In the genomic region with DNA sequence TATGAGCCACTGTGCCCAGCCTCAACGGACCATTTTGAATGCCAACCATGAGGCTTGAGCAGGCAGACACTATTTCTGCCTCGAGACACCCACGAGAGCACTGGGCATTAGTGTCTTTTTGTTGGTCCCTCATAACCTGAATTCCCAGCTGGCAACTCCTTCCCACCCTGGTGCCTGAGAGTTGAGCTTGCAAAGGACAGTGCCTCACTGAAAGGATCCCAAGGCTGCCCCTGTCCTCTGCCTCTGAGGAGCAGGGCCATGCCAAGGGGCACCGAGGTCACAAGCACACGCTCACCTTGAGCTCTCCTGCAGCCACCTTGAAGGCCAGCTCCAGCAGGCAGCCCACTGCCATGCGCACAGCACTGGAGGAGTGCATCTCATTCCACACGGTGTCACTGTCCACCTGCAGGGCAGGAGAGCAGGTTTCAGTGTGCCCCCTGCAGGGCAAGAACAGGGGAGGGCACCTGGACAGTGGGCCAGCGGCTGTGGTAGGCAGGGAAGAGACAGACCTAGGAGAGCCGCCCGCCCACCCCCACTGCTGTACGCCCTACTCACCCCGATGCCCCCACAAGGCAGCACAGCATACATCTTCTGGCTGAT, we compare ENCODE assay signal across 1 cellular context.
TF ChIP-seq lines count a peak whose summit lies in the region.

No MANE protein-coding gene starts in this region.

TF ChIP-seq in HepG2, 621 proteins besides CTCF, POLR2A, EP300 and RAD21 (continued from another document and continues in another):
- TF ChIP-seq DZIP1 (CRISPR knock-in tag; IDR thresholded peaks at IDR 0.05) (no peak), BORCS8-MEF2B (CRISPR knock-in tag; IDR thresholded peaks at IDR 0.05) (no peak), KDM4B (CRISPR knock-in tag; IDR thresholded peaks at IDR 0.05) (0 out of 2 replicates have a peak, but pooled peaks have one; percentile 66), ZNF136 (CRISPR knock-in tag; IDR thresholded peaks at IDR 0.05; ENCODE audit: low read depth) (no peak), RFXAP (CRISPR knock-in tag; IDR thresholded peaks at IDR 0.05; ENCODE audit: borderline replicate concordance) (no peak), ZNF605 (CRISPR knock-in tag; IDR thresholded peaks at IDR 0.05) (no peak), NFIC (IDR thresholded peaks at IDR 0.05; ENCODE audit: low read length) (no peak), ZNF432 (CRISPR knock-in tag; IDR thresholded peaks at IDR 0.05; ENCODE audit: borderline replicate concordance) (no peak), KDM5B (CRISPR knock-in tag; IDR thresholded peaks at IDR 0.05; ENCODE audit: borderline replicate concordance) (no peak), ZNF780A (CRISPR knock-in tag; IDR thresholded peaks at IDR 0.05) (no peak), ZC3H13 (CRISPR knock-in tag; IDR thresholded peaks at IDR 0.05) (no peak), HMG20B (CRISPR knock-in tag; conservative IDR thresholded peaks at IDR 0.05) (no peak), ZNF543 (CRISPR knock-in tag; IDR thresholded peaks at IDR 0.05) (peak; percentile 29; the same call in 1 of the 2 replicates), ZNF883 (CRISPR knock-in tag; IDR thresholded peaks at IDR 0.05; ENCODE audit: not compliant biosample characterization) (no peak), ADNP (CRISPR knock-in tag; IDR thresholded peaks at IDR 0.05) (no peak), ZMYM2 (CRISPR knock-in tag; IDR thresholded peaks at IDR 0.05) (no peak), KAT7 (CRISPR knock-in tag; IDR thresholded peaks at IDR 0.05; ENCODE audit: borderline replicate concordance) (no peak), NR2C2 (CRISPR knock-in tag; IDR thresholded peaks at IDR 0.05; ENCODE audit: borderline replicate concordance) (no peak), DNMT1 (CRISPR knock-in tag; IDR thresholded peaks at IDR 0.05) (no peak), SNAPC4 (CRISPR knock-in tag; IDR thresholded peaks at IDR 0.05) (no peak), RAD51 (IDR thresholded peaks at IDR 0.05; ENCODE audit: borderline replicate concordance) (no peak), ZNF615 (CRISPR knock-in tag; IDR thresholded peaks at IDR 0.05; ENCODE audit: borderline replicate concordance) (no peak), MBNL3 (CRISPR knock-in tag; conservative IDR thresholded peaks at IDR 0.05) (no peak), MXD1 (CRISPR knock-in tag; IDR thresholded peaks at IDR 0.05) (no peak), SKIL (CRISPR knock-in tag; IDR thresholded peaks at IDR 0.05; ENCODE audit: borderline replicate concordance) (peak; percentile 49; the same call in 1 of the 2 replicates), ZNF577 (CRISPR knock-in tag; IDR thresholded peaks at IDR 0.05; ENCODE audit: borderline replicate concordance, low read depth) (no peak), ZNF33B (CRISPR knock-in tag; IDR thresholded peaks at IDR 0.05) (no peak), NFE2 (CRISPR knock-in tag; IDR thresholded peaks at IDR 0.05) (no peak), ZNF367 (CRISPR knock-in tag; IDR thresholded peaks at IDR 0.05; ENCODE audit: borderline replicate concordance) (no peak), NFIB (CRISPR knock-in tag; IDR thresholded peaks at IDR 0.05; ENCODE audit: borderline replicate concordance) (no peak)
- TF ChIP-seq, protein P1, sequence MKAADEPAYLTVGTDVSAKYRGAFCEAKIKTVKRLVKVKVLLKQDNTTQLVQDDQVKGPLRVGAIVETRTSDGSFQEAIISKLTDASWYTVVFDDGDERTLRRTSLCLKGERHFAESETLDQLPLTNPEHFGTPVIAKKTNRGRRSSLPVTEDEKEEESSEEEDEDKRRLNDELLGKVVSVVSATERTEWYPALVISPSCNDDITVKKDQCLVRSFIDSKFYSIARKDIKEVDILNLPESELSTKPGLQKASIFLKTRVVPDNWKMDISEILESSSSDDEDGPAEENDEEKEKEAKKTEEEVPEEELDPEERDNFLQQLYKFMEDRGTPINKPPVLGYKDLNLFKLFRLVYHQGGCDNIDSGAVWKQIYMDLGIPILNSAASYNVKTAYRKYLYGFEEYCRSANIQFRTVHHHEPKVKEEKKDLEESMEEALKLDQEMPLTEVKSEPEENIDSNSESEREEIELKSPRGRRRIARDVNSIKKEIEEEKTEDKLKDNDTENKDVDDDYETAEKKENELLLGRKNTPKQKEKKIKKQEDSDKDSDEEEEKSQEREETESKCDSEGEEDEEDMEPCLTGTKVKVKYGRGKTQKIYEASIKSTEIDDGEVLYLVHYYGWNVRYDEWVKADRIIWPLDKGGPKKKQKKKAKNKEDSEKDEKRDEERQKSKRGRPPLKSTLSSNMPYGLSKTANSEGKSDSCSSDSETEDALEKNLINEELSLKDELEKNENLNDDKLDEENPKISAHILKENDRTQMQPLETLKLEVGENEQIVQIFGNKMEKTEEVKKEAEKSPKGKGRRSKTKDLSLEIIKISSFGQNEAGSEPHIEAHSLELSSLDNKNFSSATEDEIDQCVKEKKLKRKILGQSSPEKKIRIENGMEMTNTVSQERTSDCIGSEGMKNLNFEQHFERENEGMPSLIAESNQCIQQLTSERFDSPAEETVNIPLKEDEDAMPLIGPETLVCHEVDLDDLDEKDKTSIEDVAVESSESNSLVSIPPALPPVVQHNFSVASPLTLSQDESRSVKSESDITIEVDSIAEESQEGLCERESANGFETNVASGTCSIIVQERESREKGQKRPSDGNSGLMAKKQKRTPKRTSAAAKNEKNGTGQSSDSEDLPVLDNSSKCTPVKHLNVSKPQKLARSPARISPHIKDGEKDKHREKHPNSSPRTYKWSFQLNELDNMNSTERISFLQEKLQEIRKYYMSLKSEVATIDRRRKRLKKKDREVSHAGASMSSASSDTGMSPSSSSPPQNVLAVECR (CRISPR knock-in tag; IDR thresholded peaks at IDR 0.05; ENCODE audit: borderline replicate concordance): peak; percentile 40
- TF ChIP-seq, protein P2, sequence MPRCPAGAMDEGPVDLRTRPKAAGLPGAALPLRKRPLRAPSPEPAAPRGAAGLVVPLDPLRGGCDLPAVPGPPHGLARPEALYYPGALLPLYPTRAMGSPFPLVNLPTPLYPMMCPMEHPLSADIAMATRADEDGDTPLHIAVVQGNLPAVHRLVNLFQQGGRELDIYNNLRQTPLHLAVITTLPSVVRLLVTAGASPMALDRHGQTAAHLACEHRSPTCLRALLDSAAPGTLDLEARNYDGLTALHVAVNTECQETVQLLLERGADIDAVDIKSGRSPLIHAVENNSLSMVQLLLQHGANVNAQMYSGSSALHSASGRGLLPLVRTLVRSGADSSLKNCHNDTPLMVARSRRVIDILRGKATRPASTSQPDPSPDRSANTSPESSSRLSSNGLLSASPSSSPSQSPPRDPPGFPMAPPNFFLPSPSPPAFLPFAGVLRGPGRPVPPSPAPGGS (CRISPR knock-in tag; IDR thresholded peaks at IDR 0.05): no peak
- TF ChIP-seq, protein P3, sequence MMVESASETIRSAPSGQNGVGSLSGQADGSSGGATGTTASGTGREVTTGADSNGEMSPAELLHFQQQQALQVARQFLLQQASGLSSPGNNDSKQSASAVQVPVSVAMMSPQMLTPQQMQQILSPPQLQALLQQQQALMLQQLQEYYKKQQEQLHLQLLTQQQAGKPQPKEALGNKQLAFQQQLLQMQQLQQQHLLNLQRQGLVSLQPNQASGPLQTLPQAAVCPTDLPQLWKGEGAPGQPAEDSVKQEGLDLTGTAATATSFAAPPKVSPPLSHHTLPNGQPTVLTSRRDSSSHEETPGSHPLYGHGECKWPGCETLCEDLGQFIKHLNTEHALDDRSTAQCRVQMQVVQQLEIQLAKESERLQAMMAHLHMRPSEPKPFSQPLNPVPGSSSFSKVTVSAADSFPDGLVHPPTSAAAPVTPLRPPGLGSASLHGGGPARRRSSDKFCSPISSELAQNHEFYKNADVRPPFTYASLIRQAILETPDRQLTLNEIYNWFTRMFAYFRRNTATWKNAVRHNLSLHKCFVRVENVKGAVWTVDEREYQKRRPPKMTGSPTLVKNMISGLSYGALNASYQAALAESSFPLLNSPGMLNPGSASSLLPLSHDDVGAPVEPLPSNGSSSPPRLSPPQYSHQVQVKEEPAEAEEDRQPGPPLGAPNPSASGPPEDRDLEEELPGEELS (CRISPR knock-in tag; IDR thresholded peaks at IDR 0.05): no peak
- TF ChIP-seq, protein P4, sequence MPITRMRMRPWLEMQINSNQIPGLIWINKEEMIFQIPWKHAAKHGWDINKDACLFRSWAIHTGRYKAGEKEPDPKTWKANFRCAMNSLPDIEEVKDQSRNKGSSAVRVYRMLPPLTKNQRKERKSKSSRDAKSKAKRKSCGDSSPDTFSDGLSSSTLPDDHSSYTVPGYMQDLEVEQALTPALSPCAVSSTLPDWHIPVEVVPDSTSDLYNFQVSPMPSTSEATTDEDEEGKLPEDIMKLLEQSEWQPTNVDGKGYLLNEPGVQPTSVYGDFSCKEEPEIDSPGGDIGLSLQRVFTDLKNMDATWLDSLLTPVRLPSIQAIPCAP (CRISPR knock-in tag; IDR thresholded peaks at IDR 0.05; ENCODE audit: low read depth): no peak
- TF ChIP-seq, protein P5, sequence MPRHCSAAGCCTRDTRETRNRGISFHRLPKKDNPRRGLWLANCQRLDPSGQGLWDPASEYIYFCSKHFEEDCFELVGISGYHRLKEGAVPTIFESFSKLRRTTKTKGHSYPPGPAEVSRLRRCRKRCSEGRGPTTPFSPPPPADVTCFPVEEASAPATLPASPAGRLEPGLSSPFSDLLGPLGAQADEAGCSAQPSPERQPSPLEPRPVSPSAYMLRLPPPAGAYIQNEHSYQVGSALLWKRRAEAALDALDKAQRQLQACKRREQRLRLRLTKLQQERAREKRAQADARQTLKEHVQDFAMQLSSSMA (CRISPR knock-in tag; IDR thresholded peaks at IDR 0.05): no peak
